ENCODE assay signal across 1 cellular context in the genomic region with DNA sequence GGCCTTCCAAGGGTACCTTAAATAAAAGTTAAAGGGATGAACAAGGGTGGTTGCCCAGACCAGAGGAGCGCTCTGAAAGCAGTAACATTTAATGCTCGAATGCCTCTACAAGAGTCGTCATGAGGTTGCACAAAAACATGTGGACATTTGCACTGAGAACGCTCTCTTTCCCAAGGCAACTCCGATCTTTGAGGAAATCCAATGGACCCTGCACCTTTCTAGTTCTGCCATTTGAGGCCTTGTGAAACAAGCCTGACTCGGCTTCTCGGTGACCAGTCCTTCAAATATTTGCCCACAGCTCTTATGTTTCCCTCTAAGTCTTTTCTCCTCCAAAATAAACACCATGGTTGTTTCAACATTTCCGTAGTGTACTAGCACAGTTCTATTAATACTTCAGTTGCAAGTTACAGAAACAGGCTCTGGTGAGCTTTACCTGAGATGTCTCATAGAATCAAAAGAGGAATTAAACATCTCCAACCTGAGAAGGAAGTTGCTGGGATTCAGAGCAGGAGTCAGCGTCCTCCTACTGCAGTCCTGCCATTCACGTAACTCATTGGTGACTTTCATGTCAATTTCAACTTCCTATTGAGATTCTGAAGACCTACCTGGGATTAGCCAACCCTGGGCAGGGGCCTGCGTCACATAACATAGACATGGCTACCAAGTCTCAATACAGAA.
TF ChIP-seq lines count a peak whose summit lies in the region.

No MANE protein-coding gene starts in this region.

TF ChIP-seq in HepG2, 621 proteins besides CTCF, POLR2A, EP300 and RAD21 (continued from another document and continues in another):
- TF ChIP-seq, protein P1, sequence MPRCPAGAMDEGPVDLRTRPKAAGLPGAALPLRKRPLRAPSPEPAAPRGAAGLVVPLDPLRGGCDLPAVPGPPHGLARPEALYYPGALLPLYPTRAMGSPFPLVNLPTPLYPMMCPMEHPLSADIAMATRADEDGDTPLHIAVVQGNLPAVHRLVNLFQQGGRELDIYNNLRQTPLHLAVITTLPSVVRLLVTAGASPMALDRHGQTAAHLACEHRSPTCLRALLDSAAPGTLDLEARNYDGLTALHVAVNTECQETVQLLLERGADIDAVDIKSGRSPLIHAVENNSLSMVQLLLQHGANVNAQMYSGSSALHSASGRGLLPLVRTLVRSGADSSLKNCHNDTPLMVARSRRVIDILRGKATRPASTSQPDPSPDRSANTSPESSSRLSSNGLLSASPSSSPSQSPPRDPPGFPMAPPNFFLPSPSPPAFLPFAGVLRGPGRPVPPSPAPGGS (CRISPR knock-in tag; IDR thresholded peaks at IDR 0.05): no peak
- TF ChIP-seq SP140L (CRISPR knock-in tag; IDR thresholded peaks at IDR 0.05; ENCODE audit: borderline replicate concordance) (0 out of 2 replicates have a peak, but pooled peaks have one; percentile 69), YY1 (IDR thresholded peaks at IDR 0.05; ENCODE audit: insufficient read depth, insufficient replicate concordance, low read depth, low read length) (peak; percentile 23), PAX8 (CRISPR knock-in tag; IDR thresholded peaks at IDR 0.05; ENCODE audit: borderline replicate concordance) (no peak), RBAK (CRISPR knock-in tag; IDR thresholded peaks at IDR 0.05) (no peak), ZIK1 (CRISPR knock-in tag; IDR thresholded peaks at IDR 0.05; ENCODE audit: borderline replicate concordance, low read depth) (no peak), ZNF720 (CRISPR knock-in tag; IDR thresholded peaks at IDR 0.05) (no peak), PHB2 (IDR thresholded peaks at IDR 0.05; ENCODE audit: partially characterized antibody) (no peak), GABPB1 (CRISPR knock-in tag; IDR thresholded peaks at IDR 0.05) (peak; percentile 38; the same call in 1 of the 2 replicates), KLF11 (CRISPR knock-in tag; IDR thresholded peaks at IDR 0.05) (no peak), FOSL1 (CRISPR knock-in tag; IDR thresholded peaks at IDR 0.05; ENCODE audit: borderline replicate concordance) (no peak), POLR2AphosphoS2 (IDR thresholded peaks at IDR 0.05; ENCODE audit: low read depth, low read length) (no peak), ZNF790 (CRISPR knock-in tag; IDR thresholded peaks at IDR 0.05; ENCODE audit: borderline replicate concordance) (no peak), ZNF775 (CRISPR knock-in tag; IDR thresholded peaks at IDR 0.05; ENCODE audit: borderline replicate concordance) (no peak), ZSCAN20 (CRISPR knock-in tag; IDR thresholded peaks at IDR 0.05; ENCODE audit: borderline replicate concordance) (no peak), RFX1 (IDR thresholded peaks at IDR 0.05) (no peak), MTA1 (CRISPR knock-in tag; IDR thresholded peaks at IDR 0.05; ENCODE audit: borderline replicate concordance) (no peak), SOX13 (IDR thresholded peaks at IDR 0.05) (no peak), SOX13 (CRISPR knock-in tag; conservative IDR thresholded peaks at IDR 0.05 in 1 of 2, IDR thresholded peaks at IDR 0.05 in 1 of 2) (peak in 1 of 2 experiments; percentile 80; a peak in 2 of 4 replicates), PHF21A (CRISPR knock-in tag; IDR thresholded peaks at IDR 0.05) (peak; percentile 81), ETV5 (CRISPR knock-in tag; IDR thresholded peaks at IDR 0.05; ENCODE audit: borderline replicate concordance) (peak; percentile 92), ASH2L (IDR thresholded peaks at IDR 0.05; ENCODE audit: insufficient read length, low read depth, low read length) (peak; percentile 94), GPN1 (CRISPR knock-in tag; IDR thresholded peaks at IDR 0.05; ENCODE audit: borderline replicate concordance) (no peak), MLLT10 (CRISPR knock-in tag; IDR thresholded peaks at IDR 0.05) (no peak), ZFP37 (CRISPR knock-in tag; IDR thresholded peaks at IDR 0.05; ENCODE audit: borderline replicate concordance) (no peak)
- TF ChIP-seq, protein P2, sequence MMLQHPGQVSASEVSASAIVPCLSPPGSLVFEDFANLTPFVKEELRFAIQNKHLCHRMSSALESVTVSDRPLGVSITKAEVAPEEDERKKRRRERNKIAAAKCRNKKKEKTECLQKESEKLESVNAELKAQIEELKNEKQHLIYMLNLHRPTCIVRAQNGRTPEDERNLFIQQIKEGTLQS (CRISPR knock-in tag; IDR thresholded peaks at IDR 0.05): peak; percentile 37; the same call in 1 of the 2 replicates
- TF ChIP-seq, protein P3, sequence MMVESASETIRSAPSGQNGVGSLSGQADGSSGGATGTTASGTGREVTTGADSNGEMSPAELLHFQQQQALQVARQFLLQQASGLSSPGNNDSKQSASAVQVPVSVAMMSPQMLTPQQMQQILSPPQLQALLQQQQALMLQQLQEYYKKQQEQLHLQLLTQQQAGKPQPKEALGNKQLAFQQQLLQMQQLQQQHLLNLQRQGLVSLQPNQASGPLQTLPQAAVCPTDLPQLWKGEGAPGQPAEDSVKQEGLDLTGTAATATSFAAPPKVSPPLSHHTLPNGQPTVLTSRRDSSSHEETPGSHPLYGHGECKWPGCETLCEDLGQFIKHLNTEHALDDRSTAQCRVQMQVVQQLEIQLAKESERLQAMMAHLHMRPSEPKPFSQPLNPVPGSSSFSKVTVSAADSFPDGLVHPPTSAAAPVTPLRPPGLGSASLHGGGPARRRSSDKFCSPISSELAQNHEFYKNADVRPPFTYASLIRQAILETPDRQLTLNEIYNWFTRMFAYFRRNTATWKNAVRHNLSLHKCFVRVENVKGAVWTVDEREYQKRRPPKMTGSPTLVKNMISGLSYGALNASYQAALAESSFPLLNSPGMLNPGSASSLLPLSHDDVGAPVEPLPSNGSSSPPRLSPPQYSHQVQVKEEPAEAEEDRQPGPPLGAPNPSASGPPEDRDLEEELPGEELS (CRISPR knock-in tag; IDR thresholded peaks at IDR 0.05): peak; percentile 85
- TF ChIP-seq, protein P4, sequence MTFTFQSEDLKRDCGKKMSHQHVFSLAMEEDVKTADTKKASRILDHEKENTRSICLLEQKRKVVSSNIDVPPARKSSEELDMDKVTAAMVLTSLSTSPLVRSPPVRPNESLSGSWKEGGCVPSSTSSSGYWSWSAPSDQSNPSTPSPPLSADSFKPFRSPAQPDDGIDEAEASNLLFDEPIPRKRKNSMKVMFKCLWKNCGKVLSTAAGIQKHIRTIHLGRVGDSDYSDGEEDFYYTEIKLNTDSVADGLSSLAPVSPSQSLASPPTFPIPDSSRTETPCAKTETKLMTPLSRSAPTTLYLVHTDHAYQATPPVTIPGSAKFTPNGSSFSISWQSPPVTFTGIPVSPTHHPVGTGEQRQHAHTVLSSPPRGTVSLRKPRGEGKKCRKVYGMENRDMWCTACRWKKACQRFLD (CRISPR knock-in tag; IDR thresholded peaks at IDR 0.05; ENCODE audit: borderline replicate concordance): no peak
- TF ChIP-seq, protein P5, sequence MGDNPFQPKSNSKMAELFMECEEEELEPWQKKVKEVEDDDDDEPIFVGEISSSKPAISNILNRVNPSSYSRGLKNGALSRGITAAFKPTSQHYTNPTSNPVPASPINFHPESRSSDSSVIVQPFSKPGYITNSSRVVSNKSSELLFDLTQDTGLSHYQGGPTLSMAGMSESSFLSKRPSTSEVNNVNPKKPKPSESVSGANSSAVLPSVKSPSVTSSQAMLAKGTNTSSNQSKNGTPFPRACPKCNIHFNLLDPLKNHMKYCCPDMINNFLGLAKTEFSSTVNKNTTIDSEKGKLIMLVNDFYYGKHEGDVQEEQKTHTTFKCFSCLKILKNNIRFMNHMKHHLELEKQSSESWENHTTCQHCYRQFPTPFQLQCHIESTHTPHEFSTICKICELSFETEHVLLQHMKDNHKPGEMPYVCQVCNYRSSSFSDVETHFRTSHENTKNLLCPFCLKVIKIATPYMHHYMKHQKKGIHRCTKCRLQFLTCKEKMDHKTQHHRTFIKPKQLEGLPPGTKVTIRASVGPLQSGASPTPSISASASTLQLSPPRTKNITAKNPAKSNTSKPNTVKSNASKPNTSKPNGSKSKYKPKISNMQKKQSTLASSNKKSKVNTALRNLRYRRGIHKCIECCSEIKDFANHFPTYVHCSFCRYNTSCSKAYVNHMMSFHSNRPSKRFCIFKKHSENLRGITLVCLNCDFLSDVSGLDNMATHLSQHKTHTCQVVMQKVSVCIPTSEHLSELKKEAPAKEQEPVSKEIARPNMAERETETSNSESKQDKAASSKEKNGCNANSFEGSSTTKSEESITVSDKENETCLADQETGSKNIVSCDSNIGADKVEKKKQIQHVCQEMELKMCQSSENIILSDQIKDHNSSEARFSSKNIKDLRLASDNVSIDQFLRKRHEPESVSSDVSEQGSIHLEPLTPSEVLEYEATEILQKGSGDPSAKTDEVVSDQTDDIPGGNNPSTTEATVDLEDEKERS (CRISPR knock-in tag; IDR thresholded peaks at IDR 0.05): peak; percentile 14; the same call in 1 of the 2 replicates
- TF ChIP-seq, protein P6, sequence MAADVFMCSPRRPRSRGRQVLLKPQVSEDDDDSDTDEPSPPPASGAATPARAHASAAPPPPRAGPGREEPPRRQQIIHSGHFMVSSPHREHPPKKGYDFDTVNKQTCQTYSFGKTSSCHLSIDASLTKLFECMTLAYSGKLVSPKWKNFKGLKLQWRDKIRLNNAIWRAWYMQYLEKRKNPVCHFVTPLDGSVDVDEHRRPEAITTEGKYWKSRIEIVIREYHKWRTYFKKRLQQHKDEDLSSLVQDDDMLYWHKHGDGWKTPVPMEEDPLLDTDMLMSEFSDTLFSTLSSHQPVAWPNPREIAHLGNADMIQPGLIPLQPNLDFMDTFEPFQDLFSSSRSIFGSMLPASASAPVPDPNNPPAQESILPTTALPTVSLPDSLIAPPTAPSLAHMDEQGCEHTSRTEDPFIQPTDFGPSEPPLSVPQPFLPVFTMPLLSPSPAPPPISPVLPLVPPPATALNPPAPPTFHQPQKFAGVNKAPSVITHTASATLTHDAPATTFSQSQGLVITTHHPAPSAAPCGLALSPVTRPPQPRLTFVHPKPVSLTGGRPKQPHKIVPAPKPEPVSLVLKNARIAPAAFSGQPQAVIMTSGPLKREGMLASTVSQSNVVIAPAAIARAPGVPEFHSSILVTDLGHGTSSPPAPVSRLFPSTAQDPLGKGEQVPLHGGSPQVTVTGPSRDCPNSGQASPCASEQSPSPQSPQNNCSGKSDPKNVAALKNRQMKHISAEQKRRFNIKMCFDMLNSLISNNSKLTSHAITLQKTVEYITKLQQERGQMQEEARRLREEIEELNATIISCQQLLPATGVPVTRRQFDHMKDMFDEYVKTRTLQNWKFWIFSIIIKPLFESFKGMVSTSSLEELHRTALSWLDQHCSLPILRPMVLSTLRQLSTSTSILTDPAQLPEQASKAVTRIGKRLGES (CRISPR knock-in tag; IDR thresholded peaks at IDR 0.05; ENCODE audit: borderline replicate concordance): no peak
- TF ChIP-seq, protein P7, sequence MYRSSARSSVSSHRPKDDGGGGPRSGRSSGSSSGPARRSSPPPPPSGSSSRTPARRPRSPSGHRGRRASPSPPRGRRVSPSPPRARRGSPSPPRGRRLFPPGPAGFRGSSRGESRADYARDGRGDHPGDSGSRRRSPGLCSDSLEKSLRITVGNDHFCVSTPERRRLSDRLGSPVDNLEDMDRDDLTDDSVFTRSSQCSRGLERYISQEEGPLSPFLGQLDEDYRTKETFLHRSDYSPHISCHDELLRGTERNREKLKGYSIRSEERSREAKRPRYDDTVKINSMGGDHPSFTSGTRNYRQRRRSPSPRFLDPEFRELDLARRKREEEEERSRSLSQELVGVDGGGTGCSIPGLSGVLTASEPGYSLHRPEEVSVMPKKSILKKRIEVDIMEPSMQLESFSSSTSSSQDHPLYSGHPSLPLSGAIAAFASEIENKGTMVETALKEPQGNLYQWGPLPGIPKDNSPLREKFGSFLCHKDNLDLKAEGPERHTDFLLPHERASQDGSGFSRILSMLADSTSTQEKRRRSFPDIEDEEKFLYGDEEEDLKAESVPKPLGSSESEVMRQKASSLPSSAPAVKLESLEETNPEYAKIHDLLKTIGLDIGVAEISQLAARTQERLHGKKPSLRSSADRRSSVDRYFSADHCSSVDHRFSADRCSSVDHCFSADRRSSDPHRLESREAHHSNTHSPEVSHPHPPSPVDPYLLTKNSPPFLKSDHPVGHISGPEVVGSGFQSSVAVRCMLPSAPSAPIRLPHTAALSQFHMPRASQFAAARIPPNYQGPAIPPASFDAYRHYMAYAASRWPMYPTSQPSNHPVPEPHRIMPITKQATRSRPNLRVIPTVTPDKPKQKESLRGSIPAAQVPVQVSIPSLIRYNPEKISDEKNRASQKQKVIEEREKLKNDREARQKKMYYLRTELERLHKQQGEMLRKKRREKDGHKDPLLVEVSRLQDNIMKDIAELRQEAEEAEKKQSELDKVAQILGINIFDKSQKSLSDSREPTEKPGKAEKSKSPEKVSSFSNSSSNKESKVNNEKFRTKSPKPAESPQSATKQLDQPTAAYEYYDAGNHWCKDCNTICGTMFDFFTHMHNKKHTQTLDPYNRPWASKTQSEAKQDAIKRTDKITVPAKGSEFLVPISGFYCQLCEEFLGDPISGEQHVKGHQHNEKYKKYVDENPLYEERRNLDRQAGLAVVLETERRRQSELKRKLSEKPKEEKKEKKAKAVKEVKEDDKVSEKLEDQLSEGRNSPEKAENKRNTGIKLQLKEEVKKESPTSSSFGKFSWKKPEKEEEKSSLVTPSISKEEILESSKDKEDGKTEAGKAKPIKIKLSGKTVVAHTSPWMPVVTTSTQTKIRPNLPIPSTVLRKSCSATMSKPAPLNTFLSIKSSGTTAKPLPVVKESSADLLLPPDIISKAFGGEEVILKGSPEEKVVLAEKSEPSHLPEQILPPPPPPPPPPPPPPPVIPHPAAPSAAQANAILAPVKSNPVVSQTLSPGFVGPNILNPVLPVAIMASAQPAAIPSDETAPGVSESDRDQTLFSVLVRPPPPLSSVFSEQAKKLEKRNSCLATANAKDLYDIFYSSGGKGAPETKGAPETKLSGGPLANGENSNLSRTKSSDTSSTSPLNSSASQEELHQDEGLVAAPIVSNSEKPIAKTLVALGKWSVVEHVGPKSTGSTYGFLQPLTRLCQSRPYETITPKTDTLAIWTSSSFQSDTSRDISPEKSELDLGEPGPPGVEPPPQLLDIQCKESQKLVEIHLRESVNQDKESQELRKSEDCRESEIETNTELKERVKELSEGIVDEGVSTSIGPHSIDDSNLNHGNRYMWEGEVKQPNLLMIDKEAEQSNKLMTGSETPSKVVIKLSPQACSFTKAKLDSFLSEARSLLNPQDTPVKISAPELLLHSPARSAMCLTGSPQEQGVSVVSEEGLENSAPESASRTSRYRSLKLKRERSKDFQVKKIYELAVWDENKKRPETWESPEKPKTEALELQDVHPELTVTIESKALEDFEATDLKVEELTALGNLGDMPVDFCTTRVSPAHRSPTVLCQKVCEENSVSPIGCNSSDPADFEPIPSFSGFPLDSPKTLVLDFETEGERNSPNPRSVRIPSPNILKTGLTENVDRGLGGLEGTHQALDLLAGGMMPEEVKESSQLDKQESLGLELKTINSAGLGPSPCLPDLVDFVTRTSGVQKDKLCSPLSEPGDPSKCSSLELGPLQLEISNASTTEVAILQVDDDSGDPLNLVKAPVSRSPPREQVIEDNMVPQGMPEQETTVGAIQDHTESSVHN (CRISPR knock-in tag; IDR thresholded peaks at IDR 0.05): no peak
- TF ChIP-seq, protein P8, sequence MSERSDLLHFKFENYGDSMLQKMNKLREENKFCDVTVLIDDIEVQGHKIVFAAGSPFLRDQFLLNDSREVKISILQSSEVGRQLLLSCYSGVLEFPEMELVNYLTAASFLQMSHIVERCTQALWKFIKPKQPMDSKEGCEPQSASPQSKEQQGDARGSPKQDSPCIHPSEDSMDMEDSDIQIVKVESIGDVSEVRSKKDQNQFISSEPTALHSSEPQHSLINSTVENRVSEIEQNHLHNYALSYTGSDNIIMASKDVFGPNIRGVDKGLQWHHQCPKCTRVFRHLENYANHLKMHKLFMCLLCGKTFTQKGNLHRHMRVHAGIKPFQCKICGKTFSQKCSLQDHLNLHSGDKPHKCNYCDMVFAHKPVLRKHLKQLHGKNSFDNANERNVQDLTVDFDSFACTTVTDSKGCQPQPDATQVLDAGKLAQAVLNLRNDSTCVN (CRISPR knock-in tag; IDR thresholded peaks at IDR 0.05; ENCODE audit: borderline replicate concordance): peak; percentile 66; the same call in 1 of the 2 replicates
